23 cellular contexts compared by ENCODE assay signal in the genomic region with DNA sequence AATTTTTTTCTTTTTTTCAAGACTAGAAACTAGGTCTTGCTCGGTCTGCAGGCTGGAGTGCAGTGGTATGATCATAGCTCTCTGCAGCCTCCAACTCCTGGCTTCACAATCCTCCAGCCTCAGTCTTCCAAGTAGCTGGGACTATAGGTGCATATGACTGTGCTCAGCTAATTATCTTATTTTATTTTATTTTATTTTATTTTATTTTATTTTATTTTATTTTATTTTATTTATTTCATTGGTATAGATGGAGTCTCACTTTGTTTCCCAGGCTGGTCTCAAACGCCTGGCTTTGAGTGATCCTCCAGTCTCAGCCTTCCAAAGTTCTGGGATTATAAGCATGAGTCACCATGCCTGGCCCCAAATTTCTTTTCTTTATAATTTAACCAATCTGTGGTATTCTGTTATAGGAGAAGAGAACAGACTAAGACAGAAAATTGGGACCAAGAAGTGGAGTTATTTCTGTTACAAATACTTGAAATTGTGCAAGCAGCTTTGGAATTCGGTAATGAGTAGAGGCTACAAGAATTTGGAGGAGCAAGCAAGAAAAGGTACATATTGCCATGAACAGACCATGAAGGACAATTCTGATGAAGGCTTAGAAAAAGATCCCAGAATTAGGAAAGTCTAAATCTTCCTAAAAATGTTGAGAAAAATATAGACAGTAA. TPM values are rescaled to one million over a fixed set of nuclear protein-coding genes. Genes with fewer than 3 reads are reported as not detected.
"Had no signal": no experiment of that assay in that cellular context is flagged by ENCODE, and none has a peak within 500 bp of the region (broad histone marks: within the 10 kb centered on the region; RNA-seq: fewer than 3 reads in every experiment).

No MANE protein-coding gene starts in this region.

- H3K4me3 ChIP-seq: esophagus muscularis mucosa had no signal

- DNase-seq: activated CD4-positive, alpha-beta memory T cell treated with anti-CD3 and anti-CD28 coated beads, Interleukin-2, amount 10 ng/mL, durations not matched to agents 7 days and 5 days; activated CD4-positive, alpha-beta T cell treated with anti-CD3 and anti-CD28 coated beads for 1 hour; activated CD4-positive, alpha-beta T cell treated with anti-CD3 and anti-CD28 coated beads for 4 hours; activated CD4-positive, alpha-beta T cell treated with anti-CD3 and anti-CD28 coated beads, Interleukin-2, amount 10 ng/mL, durations not matched to agents 7 days and 5 days; activated CD4-positive, alpha-beta T cell treated with anti-CD3 and anti-CD28 coated beads, Interleukin-2, amount 50 U/mL, for 4 hours; activated CD8-positive, alpha-beta memory T cell treated with anti-CD3 and anti-CD28 coated beads, Interleukin-2, amount 50 U/mL, for 48 hours; activated gamma-delta T cell; activated naive CD4-positive, alpha-beta T cell; activated naive CD4-positive, alpha-beta T cell treated with anti-CD3 and anti-CD28 coated beads, Interleukin-2, amount 10 ng/mL, durations not matched to agents 7 days and 5 days; activated naive CD8-positive, alpha-beta T cell treated with anti-CD3 and anti-CD28 coated beads, Interleukin-2, amount 10 ng/mL, durations not matched to agents 7 days and 5 days; activated T-cell treated with anti-CD3 and anti-CD28 coated beads for 4 hours; activated T-cell treated with anti-CD3 and anti-CD28 coated beads, Interleukin-2, amount 50 U/mL, for 24 hours; activated T-cell treated with anti-CD3 and anti-CD28 coated beads, Interleukin-2, amount 50 U/mL, for 72 hours; amniotic stem cell; anterior cingulate cortex; brain microvascular endothelial cell; caudate nucleus; effector CD8-positive, alpha-beta T cell; head of caudate nucleus; T-helper 2 cell had no signal

- H3K4me3 Mint-ChIP-seq: activated CD4-positive, alpha-beta memory T cell treated with anti-CD3 and anti-CD28 coated beads, Interleukin-2, amount 10 ng/mL, durations not matched to agents 7 days and 5 days; activated CD4-positive, alpha-beta T cell treated with anti-CD3 and anti-CD28 coated beads, Interleukin-2, amount 10 ng/mL, durations not matched to agents 7 days and 5 days; activated naive CD4-positive, alpha-beta T cell treated with anti-CD3 and anti-CD28 coated beads, Interleukin-2, amount 10 ng/mL, durations not matched to agents 7 days and 5 days; activated naive CD8-positive, alpha-beta T cell treated with anti-CD3 and anti-CD28 coated beads, Interleukin-2, amount 10 ng/mL, durations not matched to agents 7 days and 5 days; activated T-cell treated with anti-CD3 and anti-CD28 coated beads, Interleukin-2, amount 50 U/mL, for 24 hours; activated T-cell treated with anti-CD3 and anti-CD28 coated beads, Interleukin-2, amount 50 U/mL, for 72 hours had no signal

- ATAC-seq: activated naive CD4-positive, alpha-beta T cell treated with anti-CD3 and anti-CD28 coated beads, Interleukin-2, amount 50 U/mL, for 72 hours; activated T-cell treated with anti-CD3 and anti-CD28 coated beads, Interleukin-2, amount 50 U/mL, for 72 hours had no signal

- H3K27ac ChIP-seq: brain microvascular endothelial cell, esophagus muscularis mucosa had no signal

- H3K27me3 ChIP-seq: brain microvascular endothelial cell, esophagus muscularis mucosa had no signal

- H3K27ac Mint-ChIP-seq: activated CD4-positive, alpha-beta memory T cell treated with anti-CD3 and anti-CD28 coated beads, Interleukin-2, amount 10 ng/mL, durations not matched to agents 7 days and 5 days; activated CD4-positive, alpha-beta T cell treated with anti-CD3 and anti-CD28 coated beads, Interleukin-2, amount 10 ng/mL, durations not matched to agents 7 days and 5 days; activated naive CD4-positive, alpha-beta T cell treated with anti-CD3 and anti-CD28 coated beads, Interleukin-2, amount 10 ng/mL, durations not matched to agents 7 days and 5 days; activated naive CD4-positive, alpha-beta T cell treated with anti-CD3 and anti-CD28 coated beads, Interleukin-2, amount 50 U/mL, for 72 hours; activated naive CD8-positive, alpha-beta T cell treated with anti-CD3 and anti-CD28 coated beads, Interleukin-2, amount 10 ng/mL, durations not matched to agents 7 days and 5 days; activated T-cell treated with anti-CD3 and anti-CD28 coated beads, Interleukin-2, amount 50 U/mL, for 24 hours; activated T-cell treated with anti-CD3 and anti-CD28 coated beads, Interleukin-2, amount 50 U/mL, for 72 hours had no signal

- H3K9me3 Mint-ChIP-seq: activated CD4-positive, alpha-beta memory T cell treated with anti-CD3 and anti-CD28 coated beads, Interleukin-2, amount 10 ng/mL, durations not matched to agents 7 days and 5 days; activated CD4-positive, alpha-beta T cell treated with anti-CD3 and anti-CD28 coated beads, Interleukin-2, amount 10 ng/mL, durations not matched to agents 7 days and 5 days; activated naive CD4-positive, alpha-beta T cell treated with anti-CD3 and anti-CD28 coated beads, Interleukin-2, amount 10 ng/mL, durations not matched to agents 7 days and 5 days; activated T-cell treated with anti-CD3 and anti-CD28 coated beads, Interleukin-2, amount 50 U/mL, for 24 hours had no signal

- H3K9me3 ChIP-seq: esophagus muscularis mucosa had no signal

- H3K36me3 Mint-ChIP-seq: activated naive CD4-positive, alpha-beta T cell treated with anti-CD3 and anti-CD28 coated beads, Interleukin-2, amount 10 ng/mL, durations not matched to agents 7 days and 5 days; activated naive CD8-positive, alpha-beta T cell treated with anti-CD3 and anti-CD28 coated beads, Interleukin-2, amount 10 ng/mL, durations not matched to agents 7 days and 5 days had no signal

- H3K36me3 ChIP-seq: brain microvascular endothelial cell, esophagus muscularis mucosa had no signal

RNA-seq across cellular contexts. Expression of gene PRDM5, which starts 4.0 kb away (rescaled TPM):
- total RNA-seq: activated CD4-positive, alpha-beta T cell treated with anti-CD3 and anti-CD28 coated beads, Interleukin-2, amount 10 ng/mL, durations not matched to agents 7 days and 5 days; T-helper 1 cell treated with Interleukin-12 subunit alpha and Interleukin-12 subunit beta and Interleukin-4 antibody, amounts not matched to agents 30 ng/mL and 1 ng/mL, for 36 hours had no signal
